ENCODE assay signal across 18 cellular contexts in the genomic region with DNA sequence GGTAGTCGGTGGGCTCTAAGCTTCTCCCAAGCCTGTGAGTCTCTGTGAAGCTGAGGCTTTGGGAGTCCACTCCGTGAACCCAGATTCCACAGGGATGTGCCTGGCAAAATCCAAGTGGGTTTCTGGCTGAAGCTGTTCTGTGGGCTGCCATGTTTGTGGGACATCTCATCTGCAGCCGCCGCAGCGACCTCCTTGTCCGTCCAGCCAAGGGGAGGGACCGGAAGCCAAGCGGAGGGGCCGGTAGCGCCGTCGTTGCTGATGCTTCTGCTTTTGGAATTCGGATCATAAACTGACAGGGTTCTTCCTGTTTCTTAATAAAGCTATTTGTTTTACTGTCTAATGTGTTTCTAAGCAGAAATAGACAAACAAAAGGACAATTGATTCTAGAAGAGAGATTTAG. TPM values are rescaled to one million over a fixed set of nuclear protein-coding genes. Genes with fewer than 3 reads are reported as not detected.
A peak's percentile ranks its signal among the peaks of the same experiment; 100 is the strongest.
DNase-seq lines count a peak whose midpoint lies in the region; ATAC-seq, FAIRE-seq and TF ChIP-seq lines count a peak whose summit lies in the region.
"Had no signal": no experiment of that assay in that cellular context is flagged by ENCODE, and none has a peak within 500 bp of the region (broad histone marks: within the 10 kb centered on the region; RNA-seq: fewer than 3 reads in every experiment).

No MANE protein-coding gene starts in this region.

- H3K4me1 ChIP-seq in adrenal gland (replicated peaks in 1 of 2) (no peaks in the 10 kb centered on the region), kidney (ENCODE audit: control insufficient read depth in 1 of 2, insufficient read depth in 1 of 2, low read depth in 1 of 2, low read length in 2 of 2) (peaks cover 0 to 5% of the 10 kb centered on the region in 2 donors), upper lobe of left lung (peaks cover 3 to 15% (median 9%) of the 10 kb centered on the region in 4 donors), uterus (no peaks in the 10 kb centered on the region)

- no peak overlapping the region for H3K4me3 Mint-ChIP-seq in activated naive CD8-positive, alpha-beta T cell treated with anti-CD3 and anti-CD28 coated beads, Interleukin-2, amount 50 U/mL, for 24 hours
- no peak overlapping the region for H3K4me3 Mint-ChIP-seq in activated naive CD8-positive, alpha-beta T cell treated with anti-CD3 and anti-CD28 coated beads for 36 hours
- H3K4me3 Mint-ChIP-seq: activated naive CD4-positive, alpha-beta T cell treated with anti-CD3 and anti-CD28 coated beads, Interleukin-2, amount 50 U/mL, for 24 hours; type B pancreatic cell had no signal

- H3K27ac ChIP-seq in adrenal gland: peak overlapping the region in 2 of 5 donors; percentile 20 to 30
- no peak overlapping the region for H3K27ac ChIP-seq in kidney (ENCODE audit: low read depth in 2 of 2, low read length in 2 of 2)
- no peak overlapping the region for H3K27ac ChIP-seq in upper lobe of left lung
- H3K27ac ChIP-seq in uterus: no peak overlapping the region
- H3K27ac ChIP-seq: 22Rv1, gastroesophageal sphincter had no signal

- ATAC-seq in activated naive CD8-positive, alpha-beta T cell treated with anti-CD3 and anti-CD28 coated beads, Interleukin-2, amount 50 U/mL, for 24 hours: no peak
- peak in 1 of 2 donors; percentile 69 for ATAC-seq in upper lobe of left lung (ENCODE audit: low FRiP score in 2 of 2)
- ATAC-seq: gastroesophageal sphincter had no signal

- no peaks in the 10 kb centered on the region for H3K36me3 Mint-ChIP-seq in activated naive CD8-positive, alpha-beta T cell treated with anti-CD3 and anti-CD28 coated beads, Interleukin-2, amount 50 U/mL, for 24 hours (ENCODE audit: low read depth)
- H3K36me3 Mint-ChIP-seq in activated naive CD8-positive, alpha-beta T cell treated with anti-CD3 and anti-CD28 coated beads for 36 hours: no peaks in the 10 kb centered on the region
- H3K36me3 Mint-ChIP-seq: activated naive CD4-positive, alpha-beta T cell treated with anti-CD3 and anti-CD28 coated beads, Interleukin-2, amount 50 U/mL, for 24 hours had no signal

- no peak overlapping the region for H3K27ac Mint-ChIP-seq in activated naive CD8-positive, alpha-beta T cell treated with anti-CD3 and anti-CD28 coated beads, Interleukin-2, amount 50 U/mL, for 24 hours
- no peak overlapping the region for H3K27ac Mint-ChIP-seq in activated naive CD8-positive, alpha-beta T cell treated with anti-CD3 and anti-CD28 coated beads for 36 hours
- H3K27ac Mint-ChIP-seq: activated naive CD4-positive, alpha-beta T cell treated with anti-CD3 and anti-CD28 coated beads, Interleukin-2, amount 50 U/mL, for 24 hours; type B pancreatic cell had no signal

- H3K4me1 Mint-ChIP-seq in activated naive CD8-positive, alpha-beta T cell treated with anti-CD3 and anti-CD28 coated beads, Interleukin-2, amount 50 U/mL, for 24 hours: no peaks in the 10 kb centered on the region
- H3K4me1 Mint-ChIP-seq in activated naive CD8-positive, alpha-beta T cell treated with anti-CD3 and anti-CD28 coated beads for 36 hours: peaks cover 2% of the 10 kb centered on the region
- H3K4me1 Mint-ChIP-seq: activated naive CD4-positive, alpha-beta T cell treated with anti-CD3 and anti-CD28 coated beads, Interleukin-2, amount 50 U/mL, for 24 hours had no signal

- TF ChIP-seq CTCF in adrenal gland (IDR thresholded peaks at IDR 0.05) (no peak), kidney (IDR thresholded peaks at IDR 0.05; ENCODE audit: borderline replicate concordance, extremely low read depth, insufficient read depth) (no peak), upper lobe of left lung (IDR thresholded peaks at IDR 0.05) (no peak), uterus (IDR thresholded peaks at IDR 0.05) (no peak)

- peak; percentile 3 for DNase-seq in activated naive CD8-positive, alpha-beta T cell treated with anti-CD3 and anti-CD28 coated beads, Interleukin-2, amount 50 U/mL, for 24 hours
- DNase-seq in activated naive CD8-positive, alpha-beta T cell treated with anti-CD3 and anti-CD28 coated beads for 36 hours: no peak
- DNase-seq in adrenal gland: peak; percentile 34 to 74 (median 40)
- DNase-seq in kidney: peak; percentile 88
- DNase-seq in upper lobe of left lung: peak; percentile 55 to 81
- no peak for DNase-seq in activated T-cell treated with anti-CD3 and anti-CD28 coated beads, Interleukin-2, amount 50 U/mL, for 48 hours
- no peak for DNase-seq in uterus
- DNase-seq in HCEC 1CT: no peak
- DNase-seq: activated CD4-positive, CD25-positive, alpha-beta regulatory T cell; activated CD8-positive, alpha-beta memory T cell treated with anti-CD3 and anti-CD28 coated beads, Interleukin-2, amount 50 U/mL, for 4 hours; NCI-H1092; SK-N-SH; stimulated activated CD4-positive, alpha-beta T cell treated with anti-CD3 and anti-CD28 coated beads, Interleukin-2, amount 100 ng/mL, for 24 hours had no signal

- H3K9me3 Mint-ChIP-seq in activated naive CD8-positive, alpha-beta T cell treated with anti-CD3 and anti-CD28 coated beads, Interleukin-2, amount 50 U/mL, for 24 hours: no peaks in the 10 kb centered on the region
- no peaks in the 10 kb centered on the region for H3K9me3 Mint-ChIP-seq in activated naive CD8-positive, alpha-beta T cell treated with anti-CD3 and anti-CD28 coated beads for 36 hours
- H3K9me3 Mint-ChIP-seq: activated naive CD4-positive, alpha-beta T cell treated with anti-CD3 and anti-CD28 coated beads, Interleukin-2, amount 50 U/mL, for 24 hours had no signal

- TF ChIP-seq EP300 in upper lobe of left lung (IDR thresholded peaks at IDR 0.05): no peak

- WGBS in adrenal gland, 4 donors: 57 to 71% (median 67%) methylated on average over 13 of the region's 13 CpGs
- 46 to 54% methylated on average over 12 to 13 of the region's 13 CpGs for WGBS in upper lobe of left lung, 2 donors

- intact Hi-C loops in adrenal gland (cut with DNase I) (no loop called here), kidney (cut with DNase I) (no loop called here), uterus (cut with DNase I; ENCODE audit: low total_unique reads) (no loop called here)

- H3K27me3 ChIP-seq in adrenal gland: no peaks in the 10 kb centered on the region
- H3K27me3 ChIP-seq in upper lobe of left lung: no peaks in the 10 kb centered on the region
- no peaks in the 10 kb centered on the region for H3K27me3 ChIP-seq in uterus

- no peak overlapping the region for H3K9ac ChIP-seq in kidney (ENCODE audit: low read length in 2 of 2)
- H3K9ac ChIP-seq: SK-N-SH had no signal

- H3K9me3 ChIP-seq in adrenal gland (replicated peaks in 1 of 3) (no peaks in the 10 kb centered on the region), kidney (ENCODE audit: control insufficient read depth in 1 of 2, low read length in 2 of 2) (peaks cover 0 to 3% of the 10 kb centered on the region in 2 donors), upper lobe of left lung (no peaks in the 10 kb centered on the region), uterus (no peaks in the 10 kb centered on the region)
- H3K9me3 ChIP-seq: gastroesophageal sphincter, SK-N-SH had no signal

- TF ChIP-seq POLR2A in adrenal gland (IDR thresholded peaks at IDR 0.05) (no peak), upper lobe of left lung (IDR thresholded peaks at IDR 0.05) (no peak), uterus (IDR thresholded peaks at IDR 0.05) (no peak)

- peaks cover 48% of the 10 kb centered on the region for H3K27me3 Mint-ChIP-seq in activated naive CD8-positive, alpha-beta T cell treated with anti-CD3 and anti-CD28 coated beads, Interleukin-2, amount 50 U/mL, for 24 hours
- peaks cover 62% of the 10 kb centered on the region for H3K27me3 Mint-ChIP-seq in activated naive CD8-positive, alpha-beta T cell treated with anti-CD3 and anti-CD28 coated beads for 36 hours

- H3K36me3 ChIP-seq in adrenal gland (replicated peaks in 1 of 2): no peaks in the 10 kb centered on the region
- no peaks in the 10 kb centered on the region for H3K36me3 ChIP-seq in kidney (ENCODE audit: control insufficient read depth in 1 of 2, insufficient read depth in 2 of 2, low read length in 2 of 2)
- H3K36me3 ChIP-seq in upper lobe of left lung: no peaks in the 10 kb centered on the region
- no peaks in the 10 kb centered on the region for H3K36me3 ChIP-seq in uterus
- H3K36me3 ChIP-seq: gastroesophageal sphincter had no signal

- H3K4me3 ChIP-seq in adrenal gland (no peak overlapping the region), kidney (ENCODE audit: low read length in 2 of 2) (no peak overlapping the region), upper lobe of left lung (no peak overlapping the region), uterus (no peak overlapping the region)
- H3K4me3 ChIP-seq: gastroesophageal sphincter had no signal

- no peak for FAIRE-seq in kidney (lab: Jason Lieb, UNC)
- FAIRE-seq: islet of Langerhans had no signal

RNA-seq across cellular contexts. Expression of gene KIF26B, which starts 13.3 kb away (rescaled TPM):
- total RNA-seq in activated naive CD8-positive, alpha-beta T cell treated with anti-CD3 and anti-CD28 coated beads for 36 hours: under 1 TPM; 0.60 to 0.84 TPM
- total RNA-seq in adrenal gland: 1 to 10 TPM; 1.7 to 4.6 (median 3.1) TPM
- 1 to 10 TPM in 1 of 3 donors, under 1 TPM in 2; 0.20 to 2.1 (median 0.48) TPM for polyA plus RNA-seq in adrenal gland
- total RNA-seq in kidney: 10.7 TPM
- polyA plus RNA-seq in kidney (ENCODE audit: insufficient read depth, low read depth, low replicate concordance): 0.52 TPM
- total RNA-seq in upper lobe of left lung: 1 to 10 TPM; 1.2 to 4.3 (median 2.1) TPM
- 10 to 100 TPM in 1 of 4 donors, 1 to 10 TPM in 1, under 1 TPM in 1, not detected in 1; 0.27 to 17.4 (median 1.3) TPM for total RNA-seq in uterus

Comparison
In these comparisons a context has a peak if more than half of its experiments do, and no peak if none do; other contexts are left out.
1. DNase-seq: peak in activated naive CD8-positive, alpha-beta T cell treated with anti-CD3 and anti-CD28 coated beads, Interleukin-2, amount 50 U/mL, for 24 hours (single experiment), adrenal gland (7 of 7), kidney (single experiment) and upper lobe of left lung (2 of 2); none in activated naive CD8-positive, alpha-beta T cell treated with anti-CD3 and anti-CD28 coated beads for 36 hours (single experiment), activated T-cell treated with anti-CD3 and anti-CD28 coated beads, Interleukin-2, amount 50 U/mL, for 48 hours (0 of 2), uterus (0 of 2) and HCEC 1CT (single experiment).